Comparison of ENCODE assay signal across 14 cellular contexts in genomic region chr3:194272221-194272620, GRCh38.
DNase-seq lines count a peak whose midpoint lies in the region; ATAC-seq and TF ChIP-seq lines count a peak whose summit lies in the region.
"Had no signal": no experiment of that assay in that cellular context is flagged by ENCODE, and none has a peak within 500 bp of the region (broad histone marks: within the 10 kb centered on the region; RNA-seq: fewer than 3 reads in every experiment).

No MANE protein-coding gene starts in this region.

- H3K4me3 ChIP-seq in left ventricle myocardium inferior (no peak overlapping the region), sigmoid colon (no peak overlapping the region), uterus (no peak overlapping the region), MM.1S (ENCODE audit: low read length) (no peak overlapping the region)

- ATAC-seq in left ventricle myocardium superior (no peak), left lobe of liver (no peak)
- ATAC-seq in stimulated activated effector memory CD8-positive, alpha-beta T cell treated with anti-CD3 and anti-CD28 coated beads, Interleukin-12 subunit alpha, Interleukin-12 subunit beta, amount 100 ng/mL, for 72 hours: no peak
- ATAC-seq: activated T-cell treated with anti-CD3 and anti-CD28 coated beads, Interleukin-2, amount 50 U/mL, for 72 hours had no signal

- WGBS in sigmoid colon, 2 donors: 84 to 92% methylated on average over 11 of the region's 11 CpGs

- DNase-seq in left ventricle myocardium inferior (no peak), left ventricle myocardium superior (no peak), left lobe of liver (ENCODE audit: low spot score) (peak; percentile 44), sigmoid colon (peak; percentile 66), uterus (peak in 1 of 2 donors; percentile 13), SHP77 treated with DMSO at 0.1 percent for 48 hours (lab: John Stamatoyannopoulos, UW) (no peak), MM.1S (no peak)
- no peak for DNase-seq in stimulated activated effector memory CD8-positive, alpha-beta T cell treated with anti-CD3 and anti-CD28 coated beads, Interleukin-12 subunit alpha, Interleukin-12 subunit beta, amount 100 ng/mL, for 72 hours (ENCODE audit: low spot score in 2 of 2)
- DNase-seq: activated CD4-positive, alpha-beta T cell treated with anti-CD3 and anti-CD28 coated beads, Interleukin-2, amount 50 U/mL, for 48 hours; activated T-cell treated with anti-CD3 and anti-CD28 coated beads, Interleukin-2, amount 50 U/mL, for 72 hours; DMS53; NCI-H146 had no signal

- intact Hi-C loops in left ventricle myocardium inferior (cut with micrococcal nuclease) (no loop called here), left ventricle myocardium superior (cut with micrococcal nuclease) (no loop called here), sigmoid colon (cut with DNase I) (loop anchor here (5.0 kb wide), 1 partner anchor 200 kb away; no protein-coding TSS in a partner anchor), uterus (cut with DNase I; ENCODE audit: low total_unique reads) (no loop called here)

- H3K4me1 Mint-ChIP-seq in stimulated activated effector memory CD8-positive, alpha-beta T cell treated with anti-CD3 and anti-CD28 coated beads, Interleukin-12 subunit alpha, Interleukin-12 subunit beta, amount 100 ng/mL, for 72 hours: peaks cover 13% of the 10 kb centered on the region

- H3K79me2 ChIP-seq in MM.1S (ENCODE audit: low read length): no peaks in the 10 kb centered on the region

- TF ChIP-seq CTCF in left ventricle myocardium inferior (IDR thresholded peaks at IDR 0.05; ENCODE audit: borderline replicate concordance): no peak
- no peak for TF ChIP-seq CTCF in sigmoid colon (IDR thresholded peaks at IDR 0.05)
- no peak for TF ChIP-seq CTCF in uterus (IDR thresholded peaks at IDR 0.05)
- no peak for TF ChIP-seq CTCF in MM.1S (IDR thresholded peaks at IDR 0.05; ENCODE audit: low read length)

- H3F3A ChIP-seq in MM.1S (ENCODE audit: insufficient read depth, low read length): no peaks in the 10 kb centered on the region

- TF ChIP-seq EP300 in sigmoid colon (IDR thresholded peaks at IDR 0.05): no peak

- H2AFZ ChIP-seq in MM.1S (ENCODE audit: low read length): no peak overlapping the region

- H3K9me3 Mint-ChIP-seq in stimulated activated effector memory CD8-positive, alpha-beta T cell treated with anti-CD3 and anti-CD28 coated beads, Interleukin-12 subunit alpha, Interleukin-12 subunit beta, amount 100 ng/mL, for 72 hours: no peaks in the 10 kb centered on the region
- H3K9me3 Mint-ChIP-seq: CD4-positive, alpha-beta T cell had no signal

- H4K20me1 ChIP-seq in MM.1S (ENCODE audit: insufficient read depth, low read length): no peaks in the 10 kb centered on the region

- H3K36me3 ChIP-seq in left ventricle myocardium inferior: no peaks in the 10 kb centered on the region
- H3K36me3 ChIP-seq in sigmoid colon: no peaks in the 10 kb centered on the region
- H3K36me3 ChIP-seq in uterus: no peaks in the 10 kb centered on the region
- H3K36me3 ChIP-seq in MM.1S (replicated peaks; ENCODE audit: insufficient read depth, low read length): no peaks in the 10 kb centered on the region

- peak overlapping the region; percentile 96 for H3K27ac ChIP-seq in left ventricle myocardium inferior (replicated peaks)
- peak overlapping the region; percentile 89 to 92 (median 90) for H3K27ac ChIP-seq in sigmoid colon
- H3K27ac ChIP-seq in uterus: peak overlapping the region; percentile 24 to 41
- no peak overlapping the region for H3K27ac ChIP-seq in MM.1S (ENCODE audit: low read length)

- no peak for TF ChIP-seq POLR2A in sigmoid colon (IDR thresholded peaks at IDR 0.05)
- TF ChIP-seq POLR2A in uterus (IDR thresholded peaks at IDR 0.05): no peak

- H3K27ac Mint-ChIP-seq in stimulated activated effector memory CD8-positive, alpha-beta T cell treated with anti-CD3 and anti-CD28 coated beads, Interleukin-12 subunit alpha, Interleukin-12 subunit beta, amount 100 ng/mL, for 72 hours: no peak overlapping the region
- H3K27ac Mint-ChIP-seq: activated T-cell treated with anti-CD3 and anti-CD28 coated beads, Interleukin-2, amount 50 U/mL, for 72 hours; CD4-positive, alpha-beta T cell; endodermal cell had no signal

- H3K4me1 ChIP-seq in left ventricle myocardium inferior (peaks cover 72% of the 10 kb centered on the region), sigmoid colon (peaks cover 0 to 70% (median 62%) of the 10 kb centered on the region in 4 donors), uterus (peaks cover 0 to 21% of the 10 kb centered on the region in 2 donors), MM.1S (ENCODE audit: low read length) (no peaks in the 10 kb centered on the region)

- no peak overlapping the region for H3K4me3 Mint-ChIP-seq in stimulated activated effector memory CD8-positive, alpha-beta T cell treated with anti-CD3 and anti-CD28 coated beads, Interleukin-12 subunit alpha, Interleukin-12 subunit beta, amount 100 ng/mL, for 72 hours
- H3K4me3 Mint-ChIP-seq: activated T-cell treated with anti-CD3 and anti-CD28 coated beads, Interleukin-2, amount 50 U/mL, for 72 hours; CD4-positive, alpha-beta T cell; endodermal cell had no signal

- H3K9me3 ChIP-seq in left ventricle myocardium inferior (replicated peaks) (no peaks in the 10 kb centered on the region), sigmoid colon (no peaks in the 10 kb centered on the region), uterus (no peaks in the 10 kb centered on the region), MM.1S (replicated peaks; ENCODE audit: insufficient read depth, low read length) (no peaks in the 10 kb centered on the region)

- H3K9me2 ChIP-seq in MM.1S (replicated peaks; ENCODE audit: insufficient read depth, low read length): no peaks in the 10 kb centered on the region

- H3K9ac ChIP-seq in MM.1S (ENCODE audit: low read length): no peak overlapping the region

- H3K36me3 Mint-ChIP-seq in stimulated activated effector memory CD8-positive, alpha-beta T cell treated with anti-CD3 and anti-CD28 coated beads, Interleukin-12 subunit alpha, Interleukin-12 subunit beta, amount 100 ng/mL, for 72 hours: peaks cover 15% of the 10 kb centered on the region

- H3K27me3 ChIP-seq in left ventricle myocardium inferior (ENCODE audit: low read depth) (no peaks in the 10 kb centered on the region), sigmoid colon (no peaks in the 10 kb centered on the region), uterus (no peaks in the 10 kb centered on the region), MM.1S (replicated peaks; ENCODE audit: insufficient read depth, low read length) (no peaks in the 10 kb centered on the region)

- no peak overlapping the region for H3K4me2 ChIP-seq in MM.1S (ENCODE audit: low read depth, low read length)

Comparison
In these comparisons a context has a peak if more than half of its experiments do, and no peak if none do; other contexts are left out.
1. DNase-seq: peak in left lobe of liver (single experiment) and sigmoid colon (single experiment); none in left ventricle myocardium inferior (single experiment), left ventricle myocardium superior (single experiment), SHP77 treated with DMSO at 0.1 percent for 48 hours (single experiment), stimulated activated effector memory CD8-positive, alpha-beta T cell treated with anti-CD3 and anti-CD28 coated beads, Interleukin-12 subunit alpha, Interleukin-12 subunit beta, amount 100 ng/mL, for 72 hours (0 of 2) and MM.1S (single experiment).